ENCODE assay signal across 20 cellular contexts in genomic region chr10:132200344-132201110, GRCh38. TPM values are rescaled to one million over a fixed set of nuclear protein-coding genes. Genes with fewer than 3 reads are reported as not detected.
DNase-seq lines count a peak whose midpoint lies in the region; ATAC-seq and TF ChIP-seq lines count a peak whose summit lies in the region.
"Had no signal": no experiment of that assay in that cellular context is flagged by ENCODE, and none has a peak within 500 bp of the region (broad histone marks: within the 10 kb centered on the region; RNA-seq: fewer than 3 reads in every experiment).

No MANE protein-coding gene starts in this region.

- no peaks in the 10 kb centered on the region for H3K9me3 Mint-ChIP-seq in activated CD4-positive, alpha-beta memory T cell treated with anti-CD3 and anti-CD28 coated beads, Interleukin-2, amount 10 ng/mL, durations not matched to agents 7 days and 5 days
- H3K9me3 Mint-ChIP-seq in stimulated activated naive B cell treated with anti-CD40 and anti-IgM and Interleukin-4, amounts not matched to agents 10 μg/mL and 1 μg/mL and 100 μg/mL, for 72 hours = no peaks in the 10 kb centered on the region
- H3K9me3 Mint-ChIP-seq: CD14-positive monocyte; CD8-positive, alpha-beta memory T cell had no signal

- no peak overlapping the region for H3K4me3 Mint-ChIP-seq in activated CD4-positive, alpha-beta memory T cell treated with anti-CD3 and anti-CD28 coated beads, Interleukin-2, amount 10 ng/mL, durations not matched to agents 7 days and 5 days
- no peak overlapping the region for H3K4me3 Mint-ChIP-seq in stimulated activated naive B cell treated with anti-CD40 and anti-IgM and Interleukin-4, amounts not matched to agents 10 μg/mL and 1 μg/mL and 100 μg/mL, for 72 hours
- H3K4me3 Mint-ChIP-seq: CD14-positive monocyte; CD8-positive, alpha-beta memory T cell had no signal

- H3K4me1 ChIP-seq in right cardiac atrium (ENCODE audit: control insufficient read depth, insufficient read depth, low read length) (no peaks in the 10 kb centered on the region), left ventricle myocardium inferior (no peaks in the 10 kb centered on the region), lower lobe of right lung (no peaks in the 10 kb centered on the region)

- H3K4me1 Mint-ChIP-seq in activated CD4-positive, alpha-beta memory T cell treated with anti-CD3 and anti-CD28 coated beads, Interleukin-2, amount 10 ng/mL, durations not matched to agents 7 days and 5 days = no peaks in the 10 kb centered on the region
- no peaks in the 10 kb centered on the region for H3K4me1 Mint-ChIP-seq in stimulated activated naive B cell treated with anti-CD40 and anti-IgM and Interleukin-4, amounts not matched to agents 10 μg/mL and 1 μg/mL and 100 μg/mL, for 72 hours
- H3K4me1 Mint-ChIP-seq: CD14-positive monocyte; CD8-positive, alpha-beta memory T cell had no signal

- intact Hi-C loops in right cardiac atrium (cut with DNase I) = no loop called here
- intact Hi-C loops in left ventricle myocardium inferior (cut with micrococcal nuclease) = no loop called here
- intact Hi-C loops in lower lobe of right lung (cut with DNase I) = no loop called here

- no peaks in the 10 kb centered on the region for H3K9me3 ChIP-seq in right cardiac atrium (ENCODE audit: control insufficient read depth, low read length)
- H3K9me3 ChIP-seq in left ventricle myocardium inferior (replicated peaks) = no peaks in the 10 kb centered on the region
- H3K9me3 ChIP-seq in lower lobe of right lung = no peaks in the 10 kb centered on the region
- H3K9me3 ChIP-seq: MG63 had no signal

- H3K27ac ChIP-seq in right cardiac atrium (ENCODE audit: low read length) (no peak overlapping the region), left ventricle myocardium inferior (replicated peaks) (no peak overlapping the region), lower lobe of right lung (no peak overlapping the region)
- H3K27ac ChIP-seq: HL-60, PC-9 had no signal

- POLR2A ChIA-PET in activated CD4-positive, alpha-beta memory T cell treated with anti-CD3 and anti-CD28 coated beads, Interleukin-2, amount 10 ng/mL, durations not matched to agents 7 days and 5 days (lab: Charles Lee) = no interaction called here

- H3K4me3 ChIP-seq in right cardiac atrium (ENCODE audit: low read length) = no peak overlapping the region
- H3K4me3 ChIP-seq in left ventricle myocardium inferior = no peak overlapping the region
- no peak overlapping the region for H3K4me3 ChIP-seq in H7 (ENCODE audit: insufficient read depth, low read depth, low read length)
- H3K4me3 ChIP-seq in lower lobe of right lung = no peak overlapping the region
- H3K4me3 ChIP-seq: K562, MG63, PC-9 had no signal

- peaks cover 33% of the 10 kb centered on the region for H3K36me3 ChIP-seq in left ventricle myocardium inferior
- H3K36me3 ChIP-seq in H7 (replicated peaks; ENCODE audit: control insufficient read depth, insufficient read depth, low read length) = no peaks in the 10 kb centered on the region; the same call in none of the 2 replicates
- H3K36me3 ChIP-seq in lower lobe of right lung = no peaks in the 10 kb centered on the region
- H3K36me3 ChIP-seq: MG63 had no signal

- 91% methylated on average over 35 of the region's 35 CpGs for WGBS in right cardiac atrium

- no peak for TF ChIP-seq CTCF in left ventricle myocardium inferior (IDR thresholded peaks at IDR 0.05; ENCODE audit: borderline replicate concordance)
- no peak for TF ChIP-seq CTCF in lower lobe of right lung (IDR thresholded peaks at IDR 0.05)

- CTCF ChIA-PET in activated CD4-positive, alpha-beta memory T cell treated with anti-CD3 and anti-CD28 coated beads, Interleukin-2, amount 10 ng/mL, durations not matched to agents 7 days and 5 days (lab: Charles Lee) = no interaction called here

- no peak overlapping the region for H3K27ac Mint-ChIP-seq in activated CD4-positive, alpha-beta memory T cell treated with anti-CD3 and anti-CD28 coated beads, Interleukin-2, amount 10 ng/mL, durations not matched to agents 7 days and 5 days
- H3K27ac Mint-ChIP-seq in stimulated activated naive B cell treated with anti-CD40 and anti-IgM and Interleukin-4, amounts not matched to agents 10 μg/mL and 1 μg/mL and 100 μg/mL, for 72 hours = no peak overlapping the region
- H3K27ac Mint-ChIP-seq: CD8-positive, alpha-beta memory T cell had no signal

- H3K27me3 ChIP-seq in right cardiac atrium (ENCODE audit: control insufficient read depth, insufficient read depth) (no peaks in the 10 kb centered on the region), left ventricle myocardium inferior (ENCODE audit: low read depth) (no peaks in the 10 kb centered on the region), H7 (ENCODE audit: control insufficient read depth, insufficient read depth, low read length) (no peaks in the 10 kb centered on the region), lower lobe of right lung (ENCODE audit: low read depth) (peaks cover 6% of the 10 kb centered on the region)
- H3K27me3 ChIP-seq: MG63 had no signal

- no peaks in the 10 kb centered on the region for H3K27me3 Mint-ChIP-seq in activated CD4-positive, alpha-beta memory T cell treated with anti-CD3 and anti-CD28 coated beads, Interleukin-2, amount 10 ng/mL, durations not matched to agents 7 days and 5 days
- H3K27me3 Mint-ChIP-seq in stimulated activated naive B cell treated with anti-CD40 and anti-IgM and Interleukin-4, amounts not matched to agents 10 μg/mL and 1 μg/mL and 100 μg/mL, for 72 hours = peaks cover 0 to 14% of the 10 kb centered on the region in 2 donors
- H3K27me3 Mint-ChIP-seq: CD8-positive, alpha-beta memory T cell had no signal

- no peaks in the 10 kb centered on the region for H3K36me3 Mint-ChIP-seq in activated CD4-positive, alpha-beta memory T cell treated with anti-CD3 and anti-CD28 coated beads, Interleukin-2, amount 10 ng/mL, durations not matched to agents 7 days and 5 days (ENCODE audit: low read depth)
- no peaks in the 10 kb centered on the region for H3K36me3 Mint-ChIP-seq in stimulated activated naive B cell treated with anti-CD40 and anti-IgM and Interleukin-4, amounts not matched to agents 10 μg/mL and 1 μg/mL and 100 μg/mL, for 72 hours
- H3K36me3 Mint-ChIP-seq: CD14-positive monocyte; CD8-positive, alpha-beta memory T cell had no signal

- DNase-seq in right cardiac atrium = peak; percentile 7 to 51 (median 50)
- DNase-seq in left ventricle myocardium inferior = no peak
- DNase-seq in H7 = peak; percentile 71
- DNase-seq in lower lobe of right lung = peak; percentile 42
- DNase-seq in activated CD4-positive, alpha-beta memory T cell treated with anti-CD3 and anti-CD28 coated beads, Interleukin-2, amount 10 ng/mL, durations not matched to agents 7 days and 5 days = no peak
- no peak for DNase-seq in stimulated activated naive B cell treated with anti-CD40 and anti-IgM and Interleukin-4, amounts not matched to agents 10 μg/mL and 1 μg/mL and 100 μg/mL, for 72 hours
- no peak for DNase-seq in EL
- DNase-seq: DND-41, MG63, NCI-H1105 treated with DMSO at 0.1 percent for 48 hours, NCI-H146, NCI-H1930, NCI-H446 treated with DMSO at 0.1 percent for 48 hours, NCI-H526, PC-9, SHP77 had no signal

- ATAC-seq in right cardiac atrium (no peak), lower lobe of right lung (no peak)
- no peak for ATAC-seq in stimulated activated naive B cell treated with anti-CD40 and anti-IgM and Interleukin-4, amounts not matched to agents 10 μg/mL and 1 μg/mL and 100 μg/mL, for 72 hours (replicated peaks)
- ATAC-seq: K562 had no signal

RNA-seq across cellular contexts. Expression of gene DPYSL4, which starts 13.8 kb away (rescaled TPM):
- total RNA-seq in right cardiac atrium (10 to 100 TPM in 1 of 4 donors, 1 to 10 TPM in 3; 1.9 to 13.8 (median 5.6) TPM), left ventricle myocardium inferior (42.8 TPM), lower lobe of right lung (2.1 TPM)
- 11.0 TPM for polyA plus RNA-seq in right cardiac atrium
- 7.6 and 9.1 TPM in 2 replicates for total RNA-seq in H7 (2014; rRNA removed; shearing (Covaris generic))
- total RNA-seq in activated CD4-positive, alpha-beta memory T cell treated with anti-CD3 and anti-CD28 coated beads, Interleukin-2, amount 10 ng/mL, durations not matched to agents 7 days and 5 days = 1 to 10 TPM; 5.4 to 6.7 TPM
- total RNA-seq: K562 had no signal
- polyA plus RNA-seq: CD14-positive monocyte; CD8-positive, alpha-beta memory T cell had no signal

Comparison
In these comparisons a context has a peak if more than half of its experiments do, and no peak if none do; other contexts are left out.
1. DNase-seq: peak in right cardiac atrium (3 of 3), H7 (single experiment) and lower lobe of right lung (single experiment); none in left ventricle myocardium inferior (single experiment), activated CD4-positive, alpha-beta memory T cell treated with anti-CD3 and anti-CD28 coated beads, Interleukin-2, amount 10 ng/mL, durations not matched to agents 7 days and 5 days (single experiment), stimulated activated naive B cell treated with anti-CD40 and anti-IgM and Interleukin-4, amounts not matched to agents 10 μg/mL and 1 μg/mL and 100 μg/mL, for 72 hours (single experiment) and EL (single experiment).